Comparison of ENCODE assay signal across 9 cellular contexts in genomic region chr9:34124103-34124502, GRCh38. TPM values are rescaled to one million over a fixed set of nuclear protein-coding genes. Genes with fewer than 3 reads are reported as not detected.
DNase-seq lines count a peak whose midpoint lies in the region; ATAC-seq and TF ChIP-seq lines count a peak whose summit lies in the region.
"Had no signal": no experiment of that assay in that cellular context is flagged by ENCODE, and none has a peak within 500 bp of the region (broad histone marks: within the 10 kb centered on the region; RNA-seq: fewer than 3 reads in every experiment).

No MANE protein-coding gene starts in this region.

- no peak overlapping the region for H3K4me3 ChIP-seq in CD8-positive, alpha-beta T cell (ENCODE audit: low read depth, low read length)
- no peak overlapping the region for H3K4me3 ChIP-seq in lower lobe of right lung

- peaks cover 58% of the 10 kb centered on the region for H3K4me1 Mint-ChIP-seq in CD8-positive, alpha-beta T cell (ENCODE audit: low read depth)
- H3K4me1 Mint-ChIP-seq in activated CD4-positive, alpha-beta memory T cell treated with anti-CD3 and anti-CD28 coated beads for 36 hours (ENCODE audit: low read depth), result peaks cover 41% of the 10 kb centered on the region

- H3K4me1 ChIP-seq in CD8-positive, alpha-beta T cell (ENCODE audit: insufficient read depth, low read length), result peaks cover 39% of the 10 kb centered on the region
- H3K4me1 ChIP-seq in lower lobe of right lung, result peaks cover 54% of the 10 kb centered on the region

- no peaks in the 10 kb centered on the region for H3K27me3 Mint-ChIP-seq in CD8-positive, alpha-beta T cell (ENCODE audit: low read depth)
- no peaks in the 10 kb centered on the region for H3K27me3 Mint-ChIP-seq in activated CD4-positive, alpha-beta memory T cell treated with anti-CD3 and anti-CD28 coated beads for 36 hours

- H3K36me3 ChIP-seq in CD8-positive, alpha-beta T cell (ENCODE audit: insufficient read depth, low read length), result no peaks in the 10 kb centered on the region
- H3K36me3 ChIP-seq in lower lobe of right lung, result peaks cover 29% of the 10 kb centered on the region

- ATAC-seq in CD8-positive, alpha-beta T cell, result no peak
- ATAC-seq in HG03469 (IDR thresholded peaks at IDR 0.05; ENCODE audit: unreplicated experiment) (peak; percentile 6), lower lobe of right lung (no peak), HG02588 (IDR thresholded peaks at IDR 0.05; ENCODE audit: unreplicated experiment) (no peak), GM21723 (IDR thresholded peaks at IDR 0.05; ENCODE audit: unreplicated experiment) (no peak)

- no peaks in the 10 kb centered on the region for H3K27me3 ChIP-seq in CD8-positive, alpha-beta T cell (ENCODE audit: insufficient read depth, low read length)
- no peaks in the 10 kb centered on the region for H3K27me3 ChIP-seq in lower lobe of right lung (ENCODE audit: low read depth)

- CTCF ChIA-PET in CD8-positive, alpha-beta T cell (lab: Charles Lee), result interaction anchor here (5.5 kb wide), 1 partner anchor 129 kb away, joined by 20 read pairs; no protein-coding TSS in a partner anchor
- CTCF ChIA-PET in activated CD4-positive, alpha-beta memory T cell treated with anti-CD3 and anti-CD28 coated beads for 36 hours (lab: Charles Lee), result interaction anchor here (0.9 to 1.9 kb wide), 3 partner anchors 50 to 280 kb away, joined by 3 to 9 read pairs (median 3); no protein-coding TSS in a partner anchor

- H3K36me3 Mint-ChIP-seq in CD8-positive, alpha-beta T cell, result peaks cover 56% of the 10 kb centered on the region
- H3K36me3 Mint-ChIP-seq in activated CD4-positive, alpha-beta memory T cell treated with anti-CD3 and anti-CD28 coated beads for 36 hours, result peaks cover 32% of the 10 kb centered on the region

- H3K4me3 Mint-ChIP-seq in CD8-positive, alpha-beta T cell, result peak overlapping the region; percentile 72
- peak overlapping the region; percentile 30 for H3K4me3 Mint-ChIP-seq in activated CD4-positive, alpha-beta memory T cell treated with anti-CD3 and anti-CD28 coated beads for 36 hours

- H3K9me3 ChIP-seq in CD8-positive, alpha-beta T cell (ENCODE audit: low read length), result no peaks in the 10 kb centered on the region
- H3K9me3 ChIP-seq in lower lobe of right lung, result no peaks in the 10 kb centered on the region

- DNase-seq in CD8-positive, alpha-beta T cell, result no peak
- peak; percentile 37 for DNase-seq in activated CD4-positive, alpha-beta memory T cell treated with anti-CD3 and anti-CD28 coated beads for 36 hours
- DNase-seq in lower lobe of right lung (no peak), NCI-H2081 (lab: John Stamatoyannopoulos, UW) (no peak), NAMALWA (ENCODE audit: low spot score) (no peak)
- DNase-seq: NCI-H446 treated with DMSO at 0.1 percent for 48 hours had no signal

- no peaks in the 10 kb centered on the region for H3K9me3 Mint-ChIP-seq in CD8-positive, alpha-beta T cell
- no peaks in the 10 kb centered on the region for H3K9me3 Mint-ChIP-seq in activated CD4-positive, alpha-beta memory T cell treated with anti-CD3 and anti-CD28 coated beads for 36 hours

- peak overlapping the region; percentile 97 for H3K27ac Mint-ChIP-seq in CD8-positive, alpha-beta T cell
- H3K27ac Mint-ChIP-seq in activated CD4-positive, alpha-beta memory T cell treated with anti-CD3 and anti-CD28 coated beads for 36 hours, result peak overlapping the region; percentile 58

- intact Hi-C loops in CD8-positive, alpha-beta T cell (cut with DNase I, micrococcal nuclease), result no loop called here
- intact Hi-C loops in activated CD4-positive, alpha-beta memory T cell treated with anti-CD3 and anti-CD28 coated beads for 36 hours (cut with micrococcal nuclease), result no loop called here
- intact Hi-C loops in lower lobe of right lung (cut with DNase I), result no loop called here

- peak overlapping the region; percentile 13 for H3K27ac ChIP-seq in CD8-positive, alpha-beta T cell (ENCODE audit: low read depth, low read length)
- peak overlapping the region; percentile 48 for H3K27ac ChIP-seq in lower lobe of right lung

- TF ChIP-seq CTCF in CD8-positive, alpha-beta T cell (IDR thresholded peaks at IDR 0.05), result no peak
- no peak for TF ChIP-seq CTCF in lower lobe of right lung (IDR thresholded peaks at IDR 0.05)

- POLR2A ChIA-PET in CD8-positive, alpha-beta T cell (lab: Charles Lee), result no interaction called here
- POLR2A ChIA-PET in activated CD4-positive, alpha-beta memory T cell treated with anti-CD3 and anti-CD28 coated beads for 36 hours (lab: Charles Lee), result interaction anchor here (0.6 to 1.1 kb wide), 2 partner anchors 21 to 55 kb away, joined by 3 to 4 read pairs; partner anchors contain the start of gene UBAP1

RNA-seq across cellular contexts. Expression of gene DCAF12, which starts 2.4 kb away (rescaled TPM):
- 1 to 10 TPM; 4.0 to 4.1 TPM for total RNA-seq in CD8-positive, alpha-beta T cell
- total RNA-seq in activated CD4-positive, alpha-beta memory T cell treated with anti-CD3 and anti-CD28 coated beads for 36 hours, result 10 to 100 TPM; 32.5 to 35.4 TPM
- total RNA-seq in lower lobe of right lung, result 38.5 TPM

RNA-seq across cellular contexts. Expression of gene UBAP1, which starts 54.7 kb away (rescaled TPM):
- total RNA-seq in CD8-positive, alpha-beta T cell, result 10 to 100 TPM; 70.9 to 73.2 TPM
- total RNA-seq in activated CD4-positive, alpha-beta memory T cell treated with anti-CD3 and anti-CD28 coated beads for 36 hours, result 10 to 100 TPM; 30.5 to 32.0 TPM
- total RNA-seq in lower lobe of right lung, result 47.0 TPM
